ENCODE assay signal across 8 cellular contexts in genomic region chr12:47356129-47356622, GRCh38.
DNase-seq lines count a peak whose midpoint lies in the region; ATAC-seq and TF ChIP-seq lines count a peak whose summit lies in the region.

No MANE protein-coding gene starts in this region.

- POLR2A ChIA-PET in activated CD4-positive, alpha-beta memory T cell treated with anti-CD3 and anti-CD28 coated beads for 36 hours (lab: Charles Lee): interaction anchor here (0.8 to 3.2 kb wide), 15 partner anchors 28 to 149 kb away, joined by 3 to 28 read pairs (median 5); no protein-coding TSS in a partner anchor

- peaks cover 28% of the 10 kb centered on the region for H3K36me3 Mint-ChIP-seq in activated CD4-positive, alpha-beta memory T cell treated with anti-CD3 and anti-CD28 coated beads for 36 hours

- TF ChIP-seq CTCF in psoas muscle (IDR thresholded peaks at IDR 0.05) (no peak), esophagus squamous epithelium (IDR thresholded peaks at IDR 0.05) (no peak)

- H3K9me3 Mint-ChIP-seq in activated CD4-positive, alpha-beta memory T cell treated with anti-CD3 and anti-CD28 coated beads for 36 hours: peaks cover 7% of the 10 kb centered on the region

- peak; percentile 70 for ATAC-seq in HG03045 (IDR thresholded peaks at IDR 0.05; ENCODE audit: unreplicated experiment)
- ATAC-seq in psoas muscle: no peak

- peak; percentile 28 for DNase-seq in activated CD4-positive, alpha-beta T cell treated with anti-CD3 and anti-CD28 coated beads for 4 hours
- DNase-seq in activated CD4-positive, alpha-beta T cell treated with anti-CD3 and anti-CD28 coated beads for 1 hour: no peak
- DNase-seq in activated CD4-positive, alpha-beta memory T cell treated with anti-CD3 and anti-CD28 coated beads for 36 hours: peak; percentile 50
- DNase-seq in psoas muscle: no peak
- DNase-seq in NCI-H526 (lab: John Stamatoyannopoulos, UW): no peak
- no peak for DNase-seq in esophagus squamous epithelium (lab: John Stamatoyannopoulos, UW)
- DNase-seq in NCI-H1105 (lab: John Stamatoyannopoulos, UW): no peak

- H3K9me3 ChIP-seq in psoas muscle (no peaks in the 10 kb centered on the region), esophagus squamous epithelium (no peaks in the 10 kb centered on the region)

- H3K4me3 Mint-ChIP-seq in activated CD4-positive, alpha-beta memory T cell treated with anti-CD3 and anti-CD28 coated beads for 36 hours: peak overlapping the region; percentile 66

- CTCF ChIA-PET in activated CD4-positive, alpha-beta memory T cell treated with anti-CD3 and anti-CD28 coated beads for 36 hours (lab: Charles Lee): interaction anchor here (1.0 to 2.1 kb wide), 7 partner anchors 35 to 285 kb away, joined by 3 to 12 read pairs (median 3); partner anchors contain the start of genes AMIGO2 and PCED1B

- no peak for TF ChIP-seq POLR2A in esophagus squamous epithelium (IDR thresholded peaks at IDR 0.05)

- H3K27me3 ChIP-seq in psoas muscle (ENCODE audit: insufficient read depth in 3 of 3, low read length in 2 of 3) (no peaks in the 10 kb centered on the region), esophagus squamous epithelium (no peaks in the 10 kb centered on the region)

- H3K27ac Mint-ChIP-seq in activated CD4-positive, alpha-beta memory T cell treated with anti-CD3 and anti-CD28 coated beads for 36 hours: peak overlapping the region; percentile 99

- H3K4me3 ChIP-seq in psoas muscle (no peak overlapping the region), esophagus squamous epithelium (no peak overlapping the region)

- WGBS in psoas muscle, 3 donors: 43 to 49% (median 43%) methylated on average over 3 of the region's 3 CpGs
- WGBS in esophagus squamous epithelium, 2 donors: 66 to 80% methylated on average over 3 of the region's 3 CpGs

- peaks cover 76% of the 10 kb centered on the region for H3K4me1 Mint-ChIP-seq in activated CD4-positive, alpha-beta memory T cell treated with anti-CD3 and anti-CD28 coated beads for 36 hours (ENCODE audit: low read depth)

- intact Hi-C loops in activated CD4-positive, alpha-beta memory T cell treated with anti-CD3 and anti-CD28 coated beads for 36 hours (cut with micrococcal nuclease): loop anchor here (1.0 to 10.0 kb wide), 8 partner anchors 27 to 561 kb away; no protein-coding TSS in a partner anchor
- intact Hi-C loops in psoas muscle (cut with DNase I) (no loop called here), esophagus squamous epithelium (cut with DNase I) (no loop called here)

- H3K27me3 Mint-ChIP-seq in activated CD4-positive, alpha-beta memory T cell treated with anti-CD3 and anti-CD28 coated beads for 36 hours: no peaks in the 10 kb centered on the region

- H3K27ac ChIP-seq in psoas muscle: peak overlapping the region; percentile 30
- H3K27ac ChIP-seq in esophagus squamous epithelium: no peak overlapping the region

- H3K36me3 ChIP-seq in psoas muscle (ENCODE audit: insufficient read depth in 1 of 2, low read depth in 1 of 2) (no peaks in the 10 kb centered on the region), esophagus squamous epithelium (no peaks in the 10 kb centered on the region)

- H3K4me1 ChIP-seq in psoas muscle (no peaks in the 10 kb centered on the region), esophagus squamous epithelium (peaks cover 0 to 13% (median 5%) of the 10 kb centered on the region in 3 donors)

Comparison
In these comparisons a context has a peak if more than half of its experiments do, and no peak if none do; other contexts are left out.
1. DNase-seq: peak in activated CD4-positive, alpha-beta T cell treated with anti-CD3 and anti-CD28 coated beads for 4 hours (2 of 2) and activated CD4-positive, alpha-beta memory T cell treated with anti-CD3 and anti-CD28 coated beads for 36 hours (single experiment); none in activated CD4-positive, alpha-beta T cell treated with anti-CD3 and anti-CD28 coated beads for 1 hour (single experiment), psoas muscle (0 of 2), NCI-H526 (0 of 2), esophagus squamous epithelium (single experiment) and NCI-H1105 (single experiment).